Comparison of ENCODE assay signal across 15 cellular contexts in genomic region chr7:114630186-114630824, GRCh38.
DNase-seq lines count a peak whose midpoint lies in the region; ATAC-seq, FAIRE-seq and TF ChIP-seq lines count a peak whose summit lies in the region.
"Had no signal": no experiment of that assay in that cellular context is flagged by ENCODE, and none has a peak within 500 bp of the region (broad histone marks: within the 10 kb centered on the region; RNA-seq: fewer than 3 reads in every experiment).

No MANE protein-coding gene starts in this region.

- intact Hi-C loops in GM12878 (cut with micrococcal nuclease; ENCODE audit: unreplicated experiment), result loop anchor here (5.0 kb wide), 2 partner anchors 73 to 292 kb away; partner anchors contain the start of gene MDFIC

- FAIRE-seq in GM12878 (lab: Jason Lieb, UNC), result peak; percentile 13
- FAIRE-seq: bronchial epithelial cell, kidney had no signal

- no peak overlapping the region for H3K27ac ChIP-seq in GM12878 (ENCODE audit: control insufficient read depth, insufficient read depth)
- no peak overlapping the region for H3K27ac ChIP-seq in MM.1S (ENCODE audit: low read length)
- H3K27ac ChIP-seq: gastrocnemius medialis had no signal

- H3K4me3 ChIP-seq in GM12865 (ENCODE audit: low read depth, low read length), result no peak overlapping the region
- H3K4me3 ChIP-seq in GM12878, result no peak overlapping the region
- H3K4me3 ChIP-seq in MM.1S (ENCODE audit: low read length), result no peak overlapping the region
- H3K4me3 ChIP-seq: gastrocnemius medialis had no signal

- H4K20me1 ChIP-seq in GM12878 (ENCODE audit: control insufficient read depth, insufficient read depth) (no peaks in the 10 kb centered on the region), MM.1S (ENCODE audit: insufficient read depth, low read length) (no peaks in the 10 kb centered on the region)

- no peak for TF ChIP-seq POLR2A in GM12878 (IDR thresholded peaks at IDR 0.05; ENCODE audit: low read depth, low read length)

- POLR2A ChIA-PET in GM12878 (lab: Charles Lee), result interaction anchor here (1.8 kb wide), 1 partner anchor 11 kb away, joined by 11 read pairs; no protein-coding TSS in a partner anchor

- H3K4me3 Mint-ChIP-seq in neural crest cell, result peak overlapping the region; percentile 13

- H3K4me1 Mint-ChIP-seq in neural crest cell, result peaks cover 27% of the 10 kb centered on the region

- H3F3A ChIP-seq in MM.1S (ENCODE audit: insufficient read depth, low read length), result no peaks in the 10 kb centered on the region

- 43% methylated on average over 7 of the region's 7 CpGs for WGBS in GM12878 (ENCODE audit: insufficient coverage, insufficient replicate concordance, low lambda C conversion rate, missing lambda C conversion rate)

- H3K9me3 ChIP-seq in GM12878 (replicated peaks; ENCODE audit: control insufficient read depth, insufficient read depth, low read length), result no peaks in the 10 kb centered on the region
- no peaks in the 10 kb centered on the region for H3K9me3 ChIP-seq in MM.1S (replicated peaks; ENCODE audit: insufficient read depth, low read length)
- H3K9me3 ChIP-seq: gastrocnemius medialis had no signal

- H3K79me2 ChIP-seq in GM12878 (ENCODE audit: control insufficient read depth, insufficient read depth, low read length), result no peaks in the 10 kb centered on the region
- no peaks in the 10 kb centered on the region for H3K79me2 ChIP-seq in MM.1S (ENCODE audit: low read length)

- H3K9me2 ChIP-seq in MM.1S (replicated peaks; ENCODE audit: insufficient read depth, low read length), result no peaks in the 10 kb centered on the region

- in situ Hi-C loops in GM12878 (cut with MboI), result no loop called here

- H3K36me3 Mint-ChIP-seq in neural crest cell (ENCODE audit: low read depth), result no peaks in the 10 kb centered on the region

- H3K27me3 Mint-ChIP-seq in neural crest cell (ENCODE audit: low read depth), result no peaks in the 10 kb centered on the region

- H3K9ac ChIP-seq in GM12878 (ENCODE audit: control insufficient read depth, insufficient read depth, low read length) (no peak overlapping the region), MM.1S (ENCODE audit: low read length) (no peak overlapping the region)

- H3K4me2 ChIP-seq in GM12878 (ENCODE audit: control insufficient read depth, insufficient read depth) (peak overlapping the region; percentile 30; the same call in 1 of the 2 replicates), MM.1S (ENCODE audit: low read depth, low read length) (no peak overlapping the region)

- TF ChIP-seq CTCF in GM12865 (IDR thresholded peaks at IDR 0.05; ENCODE audit: insufficient read depth, low read depth, low read length, missing control alignments) (no peak), GM12878 (IDR thresholded peaks at IDR 0.05 in 2 of 3, conservative IDR thresholded peaks at IDR 0.05 in 1 of 3; ENCODE audit: control insufficient read depth in 2 of 3, extremely low read depth in 1 of 3, insufficient read depth in 1 of 3, low read depth in 3 of 3, low read length in 3 of 3) (no peak), neural crest cell (conservative IDR thresholded peaks at IDR 0.05) (no peak), MM.1S (IDR thresholded peaks at IDR 0.05; ENCODE audit: low read length) (no peak)

- CTCF ChIA-PET in GM12878 (lab: Yijun Ruan, JAX), result interaction anchor here (1.1 to 1.4 kb wide), 3 partner anchors 12 to 189 kb away, joined by 3 to 5 read pairs (median 3); no protein-coding TSS in a partner anchor

- TF ChIP-seq RAD21 in GM12878 (IDR thresholded peaks at IDR 0.05; ENCODE audit: insufficient read depth, low read depth, low read length), result no peak

- no peaks in the 10 kb centered on the region for H3K9me3 Mint-ChIP-seq in neural crest cell

- TF ChIP-seq EP300 in GM12878 (IDR thresholded peaks at IDR 0.05; ENCODE audit: borderline replicate concordance in 1 of 2, control insufficient read depth in 1 of 2, low read depth in 2 of 2, low read length in 2 of 2), result no peak

- RAD21 ChIA-PET in GM12878 (lab: Charles Lee; ENCODE audit: unreplicated experiment), result interaction anchor here (1.0 to 2.7 kb wide), 3 partner anchors 10 to 32 kb away, joined by 4 to 13 read pairs (median 6); no protein-coding TSS in a partner anchor

- H3K4me1 ChIP-seq in GM12878 (ENCODE audit: control insufficient read depth, insufficient read depth, low read length), result no peaks in the 10 kb centered on the region
- no peaks in the 10 kb centered on the region for H3K4me1 ChIP-seq in MM.1S (ENCODE audit: low read length)
- H3K4me1 ChIP-seq: gastrocnemius medialis had no signal

- peak overlapping the region; percentile 96 for H3K27ac Mint-ChIP-seq in neural crest cell (ENCODE audit: unreplicated experiment)

- BruUV-seq in GM12878 (replicated peaks; lab: Mats Ljungman, UMichigan), result no TSS peak

- DNase-seq in GM12865 (ENCODE audit: low read depth), result peak; percentile 26
- DNase-seq in NCI-H1105 (lab: John Stamatoyannopoulos, UW), result peak; percentile 44
- no peak for DNase-seq in GM12878 (ENCODE audit: low read depth, low spot score)
- DNase-seq in neural crest cell (ENCODE audit: low read depth, low spot score), result no peak
- no peak for DNase-seq in NCI-H226
- DNase-seq in MM.1S, result no peak
- DNase-seq: activated naive CD4-positive, alpha-beta T cell treated with anti-CD3 and anti-CD28 coated beads, Interleukin-2, amount 50 U/mL, for 16 hours; effector memory CD4-positive, alpha-beta T cell; gastrocnemius medialis; Karpas-422; kidney; NCI-H187 treated with DMSO at 0.1 percent for 48 hours had no signal

- peak; percentile 63 for ATAC-seq in GM12878
- ATAC-seq in HG02840 (IDR thresholded peaks at IDR 0.05; ENCODE audit: low FRiP score, unreplicated experiment), result no peak
- no peak for ATAC-seq in GM21447 (IDR thresholded peaks at IDR 0.05; ENCODE audit: unreplicated experiment)
- ATAC-seq: gastrocnemius medialis had no signal

- SMC1A ChIA-PET in GM12878 (lab: Charles Lee; ENCODE audit: uncharacterized antibody, unreplicated experiment), result interaction anchor here (0.7 to 3.8 kb wide), 14 partner anchors 8 to 304 kb away, joined by 3 to 20 read pairs (median 4); no protein-coding TSS in a partner anchor

- H2AFZ ChIP-seq in GM12878 (ENCODE audit: control insufficient read depth, low read depth, low read length) (peak overlapping the region; percentile 56), MM.1S (ENCODE audit: low read length) (no peak overlapping the region)

- H3K27me3 ChIP-seq in GM12878 (replicated peaks in 1 of 2; ENCODE audit: control insufficient read depth in 2 of 2, insufficient read depth in 2 of 2, low read length in 1 of 2), result no peaks in the 10 kb centered on the region
- no peaks in the 10 kb centered on the region for H3K27me3 ChIP-seq in MM.1S (replicated peaks; ENCODE audit: insufficient read depth, low read length)
- H3K27me3 ChIP-seq: gastrocnemius medialis had no signal

- H3K36me3 ChIP-seq in GM12878 (ENCODE audit: control insufficient read depth in 2 of 2, insufficient read depth in 2 of 2, low read length in 1 of 2), result no peaks in the 10 kb centered on the region
- H3K36me3 ChIP-seq in MM.1S (replicated peaks; ENCODE audit: insufficient read depth, low read length), result no peaks in the 10 kb centered on the region
- H3K36me3 ChIP-seq: gastrocnemius medialis had no signal

TF ChIP-seq in GM12878, 131 proteins besides CTCF, POLR2A, EP300 and RAD21 (continues in another document):
- TF ChIP-seq PKNOX1 (IDR thresholded peaks at IDR 0.05) (peak; percentile 84), PBX3 (IDR thresholded peaks at IDR 0.05; ENCODE audit: insufficient replicate concordance, low read depth, low read length) (peak; percentile 78), PAX8 (IDR thresholded peaks at IDR 0.05) (no peak), SIN3A (IDR thresholded peaks at IDR 0.05; ENCODE audit: low read depth, low read length) (no peak)

Comparison
In these comparisons a context has a peak if more than half of its experiments do, and no peak if none do; other contexts are left out.
1. DNase-seq: peak in GM12865 (single experiment) and NCI-H1105 (single experiment); none in GM12878 (single experiment), neural crest cell (single experiment), NCI-H226 (single experiment) and MM.1S (single experiment).